In the genomic region with DNA sequence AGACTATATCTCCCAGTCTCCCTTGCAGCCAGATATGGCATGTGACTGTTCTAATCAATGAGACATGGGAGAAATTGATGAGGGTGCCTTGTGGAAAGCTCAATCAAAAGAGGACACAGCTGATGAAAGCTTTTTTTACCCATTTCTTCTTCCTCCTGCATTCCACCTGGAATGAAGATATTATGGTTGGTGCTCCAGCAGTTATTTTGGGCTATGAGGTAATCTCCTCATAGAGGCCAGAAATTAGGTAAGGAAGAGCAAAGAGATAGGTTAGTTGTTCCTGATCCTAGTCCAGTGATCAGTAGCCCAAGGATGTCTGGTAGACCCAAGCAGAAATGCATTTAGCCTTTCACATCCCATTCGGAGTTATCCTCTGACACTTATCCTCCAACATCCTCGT, we compare ENCODE assay signal across 17 cellular contexts. TPM values are rescaled to one million over a fixed set of nuclear protein-coding genes. Genes with fewer than 3 reads are reported as not detected.
A peak's percentile ranks its signal among the peaks of the same experiment; 100 is the strongest.
DNase-seq lines count a peak whose midpoint lies in the region; ATAC-seq and TF ChIP-seq lines count a peak whose summit lies in the region.
"Had no signal": no experiment of that assay in that cellular context is flagged by ENCODE, and none has a peak within 500 bp of the region (broad histone marks: within the 10 kb centered on the region; RNA-seq: fewer than 3 reads in every experiment).

No MANE protein-coding gene starts in this region.

- CTCF ChIA-PET in activated CD8-positive, alpha-beta T cell treated with anti-CD3 and anti-CD28 coated beads for 36 hours (lab: Charles Lee): no interaction called here
- CTCF ChIA-PET in activated CD8-positive, alpha-beta T cell treated with anti-CD3 and anti-CD28 coated beads, Interleukin-2, amount 10 ng/mL, durations not matched to agents 7 days and 5 days (lab: Charles Lee): interaction anchor here (1.0 kb wide), 1 partner anchor 108 kb away, joined by 4 read pairs; no protein-coding TSS in a partner anchor

- no peak for TF ChIP-seq CTCF in activated CD8-positive, alpha-beta T cell treated with anti-CD3 and anti-CD28 coated beads for 36 hours (IDR thresholded peaks at IDR 0.05)

- peak overlapping the region; percentile 13 for H3K27ac Mint-ChIP-seq in activated CD8-positive, alpha-beta T cell treated with anti-CD3 and anti-CD28 coated beads for 36 hours
- H3K27ac Mint-ChIP-seq in activated CD8-positive, alpha-beta T cell treated with anti-CD3 and anti-CD28 coated beads, Interleukin-2, amount 10 ng/mL, durations not matched to agents 7 days and 5 days: no peak overlapping the region
- peak overlapping the region; percentile 80 for H3K27ac Mint-ChIP-seq in T-helper 17 cell
- H3K27ac Mint-ChIP-seq: B cell had no signal

- no peaks in the 10 kb centered on the region for H3K27me3 Mint-ChIP-seq in activated CD8-positive, alpha-beta T cell treated with anti-CD3 and anti-CD28 coated beads for 36 hours
- H3K27me3 Mint-ChIP-seq in activated CD8-positive, alpha-beta T cell treated with anti-CD3 and anti-CD28 coated beads, Interleukin-2, amount 10 ng/mL, durations not matched to agents 7 days and 5 days (ENCODE audit: low read depth): peaks cover 2% of the 10 kb centered on the region
- peaks cover 6% of the 10 kb centered on the region for H3K27me3 Mint-ChIP-seq in T-helper 17 cell
- H3K27me3 Mint-ChIP-seq: CD4-positive, CD25-positive, alpha-beta regulatory T cell had no signal

- ATAC-seq in activated CD8-positive, alpha-beta T cell treated with anti-CD3 and anti-CD28 coated beads for 36 hours: no peak
- ATAC-seq in activated CD8-positive, alpha-beta T cell treated with anti-CD3 and anti-CD28 coated beads, Interleukin-2, amount 10 ng/mL, durations not matched to agents 7 days and 5 days: no peak
- ATAC-seq in T-helper 17 cell: no peak
- peak; percentile 44 for ATAC-seq in left lobe of liver
- no peak for ATAC-seq in Right ventricle myocardium inferior
- ATAC-seq: CD8-positive, alpha-beta T cell had no signal

- DNase-seq in activated CD8-positive, alpha-beta T cell treated with anti-CD3 and anti-CD28 coated beads for 36 hours: no peak
- no peak for DNase-seq in activated CD8-positive, alpha-beta T cell treated with anti-CD3 and anti-CD28 coated beads, Interleukin-2, amount 10 ng/mL, durations not matched to agents 7 days and 5 days
- no peak for DNase-seq in T-helper 17 cell
- no peak for DNase-seq in left lobe of liver (ENCODE audit: low spot score)
- no peak for DNase-seq in Right ventricle myocardium inferior (ENCODE audit: missing footprints)
- DNase-seq in germinal center (ENCODE audit: low spot score): no peak
- DNase-seq in glomerular visceral epithelial cell (ENCODE audit: extremely low spot score): no peak
- DNase-seq: Caco-2; CD8-positive, alpha-beta T cell; DMS153; DND-41; GOT3; H7; HCEC 1CT had no signal

- POLR2A ChIA-PET in activated CD8-positive, alpha-beta T cell treated with anti-CD3 and anti-CD28 coated beads for 36 hours (lab: Charles Lee): no interaction called here
- POLR2A ChIA-PET in activated CD8-positive, alpha-beta T cell treated with anti-CD3 and anti-CD28 coated beads, Interleukin-2, amount 10 ng/mL, durations not matched to agents 7 days and 5 days (lab: Charles Lee): interaction anchor here (1.0 kb wide), 1 partner anchor 18 kb away, joined by 3 read pairs; no protein-coding TSS in a partner anchor

- no peaks in the 10 kb centered on the region for H3K9me3 ChIP-seq in T-helper 17 cell (ENCODE audit: control insufficient read depth, low read length, poor library complexity, severe bottlenecking)
- H3K9me3 ChIP-seq: BLaER1, Caco-2 had no signal

- intact Hi-C loops in activated CD8-positive, alpha-beta T cell treated with anti-CD3 and anti-CD28 coated beads for 36 hours (cut with micrococcal nuclease): no loop called here
- intact Hi-C loops in Right ventricle myocardium inferior (cut with DNase I): no loop called here

- peaks cover 44% of the 10 kb centered on the region for H3K4me1 Mint-ChIP-seq in activated CD8-positive, alpha-beta T cell treated with anti-CD3 and anti-CD28 coated beads for 36 hours (ENCODE audit: low read depth)
- peaks cover 31% of the 10 kb centered on the region for H3K4me1 Mint-ChIP-seq in activated CD8-positive, alpha-beta T cell treated with anti-CD3 and anti-CD28 coated beads, Interleukin-2, amount 10 ng/mL, durations not matched to agents 7 days and 5 days (ENCODE audit: low read depth)
- peaks cover 30% of the 10 kb centered on the region for H3K4me1 Mint-ChIP-seq in T-helper 17 cell

- H3K36me3 Mint-ChIP-seq in activated CD8-positive, alpha-beta T cell treated with anti-CD3 and anti-CD28 coated beads for 36 hours (ENCODE audit: low read depth): no peaks in the 10 kb centered on the region
- H3K36me3 Mint-ChIP-seq in activated CD8-positive, alpha-beta T cell treated with anti-CD3 and anti-CD28 coated beads, Interleukin-2, amount 10 ng/mL, durations not matched to agents 7 days and 5 days (ENCODE audit: low read depth): no peaks in the 10 kb centered on the region
- no peaks in the 10 kb centered on the region for H3K36me3 Mint-ChIP-seq in T-helper 17 cell (ENCODE audit: low read depth)
- H3K36me3 Mint-ChIP-seq: CD4-positive, CD25-positive, alpha-beta regulatory T cell; CD8-positive, alpha-beta T cell had no signal

- no peak overlapping the region for H3K4me3 Mint-ChIP-seq in activated CD8-positive, alpha-beta T cell treated with anti-CD3 and anti-CD28 coated beads for 36 hours
- no peak overlapping the region for H3K4me3 Mint-ChIP-seq in activated CD8-positive, alpha-beta T cell treated with anti-CD3 and anti-CD28 coated beads, Interleukin-2, amount 10 ng/mL, durations not matched to agents 7 days and 5 days
- no peak overlapping the region for H3K4me3 Mint-ChIP-seq in T-helper 17 cell
- H3K4me3 Mint-ChIP-seq: B cell; CD8-positive, alpha-beta T cell had no signal

- no peaks in the 10 kb centered on the region for H3K9me3 Mint-ChIP-seq in activated CD8-positive, alpha-beta T cell treated with anti-CD3 and anti-CD28 coated beads for 36 hours
- H3K9me3 Mint-ChIP-seq in activated CD8-positive, alpha-beta T cell treated with anti-CD3 and anti-CD28 coated beads, Interleukin-2, amount 10 ng/mL, durations not matched to agents 7 days and 5 days (ENCODE audit: insufficient read depth): no peaks in the 10 kb centered on the region
- H3K9me3 Mint-ChIP-seq: CD4-positive, CD25-positive, alpha-beta regulatory T cell; CD8-positive, alpha-beta T cell had no signal

RNA-seq across cellular contexts. Expression of a gene that starts 16.8 kb away (rescaled TPM):
- total RNA-seq in activated CD8-positive, alpha-beta T cell treated with anti-CD3 and anti-CD28 coated beads for 36 hours: 10 to 100 TPM; 12.8 to 13.3 TPM
- total RNA-seq in activated CD8-positive, alpha-beta T cell treated with anti-CD3 and anti-CD28 coated beads, Interleukin-2, amount 10 ng/mL, durations not matched to agents 7 days and 5 days: 10 to 100 TPM; 18.4 to 19.5 TPM
- 10 to 100 TPM; 16.1 to 16.7 TPM for total RNA-seq in T-helper 17 cell
- total RNA-seq in left lobe of liver: 16.6 TPM
- 72.1 TPM for total RNA-seq in Right ventricle myocardium inferior

RNA-seq across cellular contexts. Expression of a gene that starts 49.7 kb away (rescaled TPM):
- 10 to 100 TPM; 19.1 to 21.8 TPM for total RNA-seq in activated CD8-positive, alpha-beta T cell treated with anti-CD3 and anti-CD28 coated beads for 36 hours
- 10 to 100 TPM; 19.6 to 21.5 TPM for total RNA-seq in activated CD8-positive, alpha-beta T cell treated with anti-CD3 and anti-CD28 coated beads, Interleukin-2, amount 10 ng/mL, durations not matched to agents 7 days and 5 days
- 10 to 100 TPM; 19.2 to 20.8 TPM for total RNA-seq in T-helper 17 cell
- total RNA-seq in left lobe of liver: 6.5 TPM
- 6.0 TPM for total RNA-seq in Right ventricle myocardium inferior

RNA-seq across cellular contexts. Expression of a gene that starts 56.0 kb away (rescaled TPM):
- total RNA-seq in activated CD8-positive, alpha-beta T cell treated with anti-CD3 and anti-CD28 coated beads for 36 hours: 10 to 100 TPM; 36.7 to 39.2 TPM
- 10 to 100 TPM; 65.5 to 67.4 TPM for total RNA-seq in activated CD8-positive, alpha-beta T cell treated with anti-CD3 and anti-CD28 coated beads, Interleukin-2, amount 10 ng/mL, durations not matched to agents 7 days and 5 days
- total RNA-seq in T-helper 17 cell (10 to 100 TPM; 29.3 to 33.0 TPM), left lobe of liver (26.7 TPM), Right ventricle myocardium inferior (41.7 TPM)
